In genomic region chr2:25323042-25323514, GRCh38 we compare ENCODE assay signal across 10 cellular contexts. TPM values are rescaled to one million over a fixed set of nuclear protein-coding genes. Genes with fewer than 3 reads are reported as not detected.
A peak's percentile ranks its signal among the peaks of the same experiment; 100 is the strongest.
DNase-seq lines count a peak whose midpoint lies in the region; ATAC-seq, FAIRE-seq and TF ChIP-seq lines count a peak whose summit lies in the region.
"Had no signal": no experiment of that assay in that cellular context is flagged by ENCODE, and none has a peak within 500 bp of the region (broad histone marks: within the 10 kb centered on the region; RNA-seq: fewer than 3 reads in every experiment).

No MANE protein-coding gene starts in this region.

- peaks cover 20% of the 10 kb centered on the region for H3K4me1 ChIP-seq in skeletal muscle satellite cell (ENCODE audit: control insufficient read depth, insufficient read depth, low read length)

- H3K4me2 ChIP-seq in skeletal muscle satellite cell (ENCODE audit: low read length) = peak overlapping the region; percentile 17

- H3K27ac ChIP-seq in dorsolateral prefrontal cortex (peak overlapping the region in 53 of 59 donors; percentile 3 to 84 (median 48)), RWPE1 (no peak overlapping the region)
- H3K27ac ChIP-seq: cardiac muscle cell had no signal

- H3K9me3 ChIP-seq in skeletal muscle satellite cell (replicated peaks; ENCODE audit: low read length) = peaks cover 8% of the 10 kb centered on the region

- H3K4me1 Mint-ChIP-seq in activated CD4-positive, alpha-beta T cell treated with anti-CD3 and anti-CD28 coated beads for 36 hours = peaks cover 59% of the 10 kb centered on the region

- CTCF ChIA-PET in activated CD4-positive, alpha-beta T cell treated with anti-CD3 and anti-CD28 coated beads for 36 hours (lab: Charles Lee) = interaction anchor here (0.5 to 3.3 kb wide), 13 partner anchors 9 to 836 kb away, joined by 3 to 14 read pairs (median 3); no protein-coding TSS in a partner anchor
- CTCF ChIA-PET in RWPE1 (lab: Yijun Ruan, JAX) = no interaction called here

- H3K36me3 ChIP-seq in skeletal muscle satellite cell (ENCODE audit: insufficient read depth, low read length) = peaks cover 8% of the 10 kb centered on the region
- H3K36me3 ChIP-seq: cardiac muscle cell had no signal

- intact Hi-C loops in activated CD4-positive, alpha-beta T cell treated with anti-CD3 and anti-CD28 coated beads for 36 hours (cut with DNase I, micrococcal nuclease) = no loop called here
- intact Hi-C loops in dorsolateral prefrontal cortex (cut with DNase I) = no loop called here

- peak overlapping the region; percentile 96 for H3K27ac Mint-ChIP-seq in activated CD4-positive, alpha-beta T cell treated with anti-CD3 and anti-CD28 coated beads for 36 hours

- POLR2A ChIA-PET in activated CD4-positive, alpha-beta T cell treated with anti-CD3 and anti-CD28 coated beads for 36 hours (lab: Charles Lee) = interaction anchor here (1.0 to 1.5 kb wide), 3 partner anchors 8 to 40 kb away, joined by 3 to 8 read pairs (median 3); no protein-coding TSS in a partner anchor
- POLR2A ChIA-PET in RWPE1 (lab: Yijun Ruan, JAX; ENCODE audit: low non-redundant PET) = no interaction called here

- peaks cover 12% of the 10 kb centered on the region for H3K9me3 Mint-ChIP-seq in activated CD4-positive, alpha-beta T cell treated with anti-CD3 and anti-CD28 coated beads for 36 hours (ENCODE audit: low read depth)

- in situ Hi-C loops in GM13976 (cut with MboI; ENCODE audit: low sequenced_read_pairs, unreplicated experiment) (no loop called here), GM13977 (cut with MboI; ENCODE audit: low pct_unique_long_range_greater_than_20kb, low sequenced_read_pairs, unreplicated experiment) (no loop called here)

- no peak overlapping the region for H3K4me3 ChIP-seq in dorsolateral prefrontal cortex
- no peak overlapping the region for H3K4me3 ChIP-seq in skeletal muscle satellite cell (ENCODE audit: low read length)
- H3K4me3 ChIP-seq: cardiac muscle cell had no signal

- H3K36me3 Mint-ChIP-seq in activated CD4-positive, alpha-beta T cell treated with anti-CD3 and anti-CD28 coated beads for 36 hours (ENCODE audit: low read depth) = peaks cover 37% of the 10 kb centered on the region

- H3K27me3 ChIP-seq in dorsolateral prefrontal cortex (no peaks in the 10 kb centered on the region), skeletal muscle satellite cell (ENCODE audit: control insufficient read depth, insufficient read depth, low read length) (no peaks in the 10 kb centered on the region)
- H3K27me3 ChIP-seq: cardiac muscle cell had no signal

- TF ChIP-seq CTCF in GM13976 (IDR thresholded peaks at IDR 0.05; ENCODE audit: borderline replicate concordance, control extremely low read depth, extremely low read depth, insufficient read depth, missing control alignments) = no peak
- no peak for TF ChIP-seq CTCF in dorsolateral prefrontal cortex (IDR thresholded peaks at IDR 0.05 in 54 of 56, conservative IDR thresholded peaks at IDR 0.05 in 2 of 56; ENCODE audit: low read depth in 1 of 56, partially characterized antibody in 56 of 56)
- no peak for TF ChIP-seq CTCF in RWPE1 (conservative IDR thresholded peaks at IDR 0.05; ENCODE audit: low read depth)
- TF ChIP-seq CTCF in GM13977 (IDR thresholded peaks at IDR 0.05; ENCODE audit: extremely low read depth, insufficient read depth, missing control alignments) = no peak

- FAIRE-seq in GM19239 (lab: Jason Lieb, UNC) = no peak

- DNase-seq in GM13976 (ENCODE audit: low spot score) (peak; percentile 66), dorsolateral prefrontal cortex (no peak), SKM-1 (lab: John Stamatoyannopoulos, UW; ENCODE audit: unreplicated experiment) (no peak), RWPE1 (ENCODE audit: low spot score) (no peak), GM13977 (ENCODE audit: low spot score) (no peak), GM19239 (ENCODE audit: insufficient read length, low spot score) (no peak)
- DNase-seq in activated CD4-positive, alpha-beta T cell treated with anti-CD3 and anti-CD28 coated beads for 36 hours = peak; percentile 81
- DNase-seq: DMS79 treated with DMSO at 0.1 percent for 48 hours had no signal

- H3K27me3 Mint-ChIP-seq in activated CD4-positive, alpha-beta T cell treated with anti-CD3 and anti-CD28 coated beads for 36 hours = no peaks in the 10 kb centered on the region

- peak overlapping the region; percentile 62 for H3K4me3 Mint-ChIP-seq in activated CD4-positive, alpha-beta T cell treated with anti-CD3 and anti-CD28 coated beads for 36 hours

- H3K9ac ChIP-seq in skeletal muscle satellite cell (ENCODE audit: low read depth, low read length) = no peak overlapping the region

- peak; percentile 76 for ATAC-seq in activated CD4-positive, alpha-beta T cell treated with anti-CD3 and anti-CD28 coated beads for 36 hours

RNA-seq across cellular contexts. Expression of gene DNMT3A, which starts 18.6 kb away (rescaled TPM):
- total RNA-seq in activated CD4-positive, alpha-beta T cell treated with anti-CD3 and anti-CD28 coated beads for 36 hours = 10 to 100 TPM; 62.3 to 76.2 TPM
- total RNA-seq in dorsolateral prefrontal cortex = 10 to 100 TPM; 37.2 to 80.0 (median 54.1) TPM
- total RNA-seq in skeletal muscle satellite cell (2012; rRNA removed) = 4.8 and 7.1 TPM in 2 replicates

Comparison
In these comparisons a context has a peak if more than half of its experiments do, and no peak if none do; other contexts are left out.
1. DNase-seq: peak in GM13976 (single experiment) and activated CD4-positive, alpha-beta T cell treated with anti-CD3 and anti-CD28 coated beads for 36 hours (single experiment); none in dorsolateral prefrontal cortex (0 of 10), SKM-1 (single experiment), RWPE1 (single experiment), GM13977 (single experiment) and GM19239 (single experiment).